In the genomic region with DNA sequence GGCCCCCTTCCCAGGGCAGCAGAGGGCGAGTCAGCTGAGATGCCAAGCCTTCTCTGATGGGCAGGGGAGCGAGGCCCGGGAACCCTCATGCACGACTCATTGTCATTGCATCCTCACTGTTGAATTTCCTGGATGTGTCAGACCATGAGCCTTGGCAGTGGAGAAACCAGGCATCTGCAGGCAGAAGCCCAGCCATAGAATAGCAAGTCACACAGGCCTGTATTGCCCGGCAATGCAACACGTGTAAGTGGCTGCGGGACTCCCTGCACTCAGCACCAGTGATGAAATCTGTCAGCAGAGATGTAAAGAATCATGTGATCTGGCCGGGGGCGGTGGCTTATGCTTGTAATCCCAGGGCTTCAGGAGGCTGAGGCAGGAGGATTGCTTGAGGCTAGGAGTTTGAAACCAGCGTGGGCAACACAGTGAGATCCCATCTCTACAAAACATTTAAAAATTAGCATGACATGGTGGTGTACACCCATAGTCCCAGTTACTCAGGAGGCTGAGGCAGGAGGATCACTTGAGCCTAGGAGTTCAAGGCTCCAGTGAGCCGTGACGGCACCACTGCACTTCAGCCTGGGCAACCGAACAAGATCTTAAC, we compare ENCODE assay signal across 1 cellular context.
A peak's percentile ranks its signal among the peaks of the same experiment; 100 is the strongest.
TF ChIP-seq lines count a peak whose summit lies in the region.

No MANE protein-coding gene starts in this region.

TF ChIP-seq in IMR-90, 13 proteins besides CTCF, POLR2A, EP300 and RAD21 (continued from another document):
- TF ChIP-seq RFX5 (IDR thresholded peaks at IDR 0.05; ENCODE audit: low read depth, low read length) (no peak), CEBPB (IDR thresholded peaks at IDR 0.05; ENCODE audit: low read depth, low read length) (peak; percentile 80), ELK1 (IDR thresholded peaks at IDR 0.05; ENCODE audit: borderline replicate concordance, low read depth, low read length) (no peak), MAFK (IDR thresholded peaks at IDR 0.05; ENCODE audit: low read depth, low read length) (no peak), NFE2L2 (IDR thresholded peaks at IDR 0.05; ENCODE audit: low read depth, low read length) (no peak), CHD1 (IDR thresholded peaks at IDR 0.05; ENCODE audit: low read depth, low read length) (no peak), RCOR1 (IDR thresholded peaks at IDR 0.05; ENCODE audit: insufficient replicate concordance, low read length) (no peak)
- TF ChIP-seq, protein P1, sequence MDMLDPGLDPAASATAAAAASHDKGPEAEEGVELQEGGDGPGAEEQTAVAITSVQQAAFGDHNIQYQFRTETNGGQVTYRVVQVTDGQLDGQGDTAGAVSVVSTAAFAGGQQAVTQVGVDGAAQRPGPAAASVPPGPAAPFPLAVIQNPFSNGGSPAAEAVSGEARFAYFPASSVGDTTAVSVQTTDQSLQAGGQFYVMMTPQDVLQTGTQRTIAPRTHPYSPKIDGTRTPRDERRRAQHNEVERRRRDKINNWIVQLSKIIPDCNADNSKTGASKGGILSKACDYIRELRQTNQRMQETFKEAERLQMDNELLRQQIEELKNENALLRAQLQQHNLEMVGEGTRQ (IDR thresholded peaks at IDR 0.05; ENCODE audit: low read depth, low read length), result 0 out of 2 replicates have a peak, but pooled peaks have one; percentile 16
